Comparison of ENCODE assay signal across 1 cellular context in the genomic region with DNA sequence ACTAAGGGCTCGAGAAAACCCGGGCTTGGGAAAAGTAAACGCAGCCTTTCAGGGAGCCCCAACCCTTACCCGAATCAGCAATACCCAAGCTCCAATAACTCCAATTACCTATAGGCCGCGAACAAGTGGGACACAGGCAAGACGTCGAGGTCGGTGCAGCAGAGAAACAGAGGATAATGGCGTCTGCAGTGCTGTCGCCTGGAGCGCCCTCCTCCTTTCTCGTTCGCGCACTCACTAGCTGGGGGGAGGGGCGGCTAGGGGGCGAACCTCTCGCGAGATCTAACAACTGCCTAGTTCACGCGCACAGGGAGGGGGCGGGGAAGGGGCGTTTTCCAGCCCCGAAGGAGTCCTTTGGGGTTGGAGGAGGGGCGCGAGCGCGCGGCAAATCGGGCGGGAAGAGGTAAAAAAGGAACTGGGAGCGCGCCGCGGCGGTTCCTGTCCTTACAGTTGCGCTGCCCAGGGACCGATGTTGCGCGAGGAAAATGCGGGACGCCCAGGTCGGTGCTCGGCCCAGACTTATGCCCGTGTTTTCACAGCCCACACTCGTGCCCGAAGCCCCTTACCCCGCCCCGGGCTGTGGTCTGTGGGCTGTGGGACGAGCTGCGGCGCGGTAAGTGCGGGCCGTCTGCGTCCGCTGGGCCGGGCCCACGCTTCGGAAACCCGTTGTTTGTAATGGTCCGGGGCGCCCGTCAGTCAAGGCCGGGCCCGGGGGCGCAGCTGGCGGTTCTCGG.
TF ChIP-seq lines count a peak whose summit lies in the region.

A gene (plus strand): TSS at position 411 of the 731 bp plus-strand sequence. CDS start 20,182 bp downstream, outside the sequence.

TF ChIP-seq in GM12878, 131 proteins besides CTCF, POLR2A, EP300 and RAD21 (continued from another document and continues in another):
- TF ChIP-seq SREBF1 (IDR thresholded peaks at IDR 0.05; ENCODE audit: low read length) (no peak), POLR2AphosphoS2 (IDR thresholded peaks at IDR 0.05; ENCODE audit: low read depth, low read length) (peak; percentile 82; the same call in 1 of the 2 replicates), CEBPB (IDR thresholded peaks at IDR 0.05; ENCODE audit: borderline replicate concordance in 1 of 2, low read depth in 2 of 2, low read length in 2 of 2) (no peak), ZNF207 (IDR thresholded peaks at IDR 0.05; ENCODE audit: borderline replicate concordance) (peak; percentile 51; the same call in 1 of the 2 replicates), NFXL1 (IDR thresholded peaks at IDR 0.05; ENCODE audit: borderline replicate concordance) (no peak), ZNF622 (IDR thresholded peaks at IDR 0.05) (no peak), MEF2A (IDR thresholded peaks at IDR 0.05; ENCODE audit: insufficient read depth, low read depth, low read length) (peak; percentile 70), NR2F1 (conservative IDR thresholded peaks at IDR 0.05) (peak; percentile 48; the same call in 1 of the 2 replicates), SIN3A (IDR thresholded peaks at IDR 0.05; ENCODE audit: low read depth, low read length) (no peak), PML (IDR thresholded peaks at IDR 0.05; ENCODE audit: low read length) (peak; percentile 96; the same call in 1 of the 2 replicates), KLF5 (IDR thresholded peaks at IDR 0.05; ENCODE audit: partially characterized antibody) (no peak), RBBP5 (conservative IDR thresholded peaks at IDR 0.05) (no peak), ASH2L (IDR thresholded peaks at IDR 0.05; ENCODE audit: borderline replicate concordance, low read depth) (peak; percentile 70; the same call in 1 of the 2 replicates), RB1 (IDR thresholded peaks at IDR 0.05; ENCODE audit: borderline replicate concordance) (peak; percentile 98; the same call in 1 of the 2 replicates), SUZ12 (IDR thresholded peaks at IDR 0.05; ENCODE audit: unreplicated experiment) (no peak), IKZF2 (IDR thresholded peaks at IDR 0.05) (peak; percentile 81 to 89), HDGF (IDR thresholded peaks at IDR 0.05) (no peak), TCF3 (IDR thresholded peaks at IDR 0.05; ENCODE audit: borderline replicate concordance, insufficient read depth, low read depth, low read length) (no peak), SMAD5 (IDR thresholded peaks at IDR 0.05; ENCODE audit: low read depth) (peak; percentile 90; the same call in 1 of the 2 replicates), NR2C1 (IDR thresholded peaks at IDR 0.05) (no peak), FOS (IDR thresholded peaks at IDR 0.05; ENCODE audit: borderline replicate concordance, extremely low read depth, insufficient read length) (no peak), KDM1A (IDR thresholded peaks at IDR 0.05; ENCODE audit: borderline replicate concordance) (no peak), POU2F2 (IDR thresholded peaks at IDR 0.05; ENCODE audit: borderline replicate concordance, low read depth, low read length) (peak; percentile 73; the same call in 2 of the 3 replicates), CREB1 (IDR thresholded peaks at IDR 0.05; ENCODE audit: low read depth) (peak; percentile 7; the same call in 1 of the 2 replicates), ZZZ3 (IDR thresholded peaks at IDR 0.05; ENCODE audit: control insufficient read depth, insufficient read length, low read depth) (no peak)
- TF ChIP-seq, protein P1, sequence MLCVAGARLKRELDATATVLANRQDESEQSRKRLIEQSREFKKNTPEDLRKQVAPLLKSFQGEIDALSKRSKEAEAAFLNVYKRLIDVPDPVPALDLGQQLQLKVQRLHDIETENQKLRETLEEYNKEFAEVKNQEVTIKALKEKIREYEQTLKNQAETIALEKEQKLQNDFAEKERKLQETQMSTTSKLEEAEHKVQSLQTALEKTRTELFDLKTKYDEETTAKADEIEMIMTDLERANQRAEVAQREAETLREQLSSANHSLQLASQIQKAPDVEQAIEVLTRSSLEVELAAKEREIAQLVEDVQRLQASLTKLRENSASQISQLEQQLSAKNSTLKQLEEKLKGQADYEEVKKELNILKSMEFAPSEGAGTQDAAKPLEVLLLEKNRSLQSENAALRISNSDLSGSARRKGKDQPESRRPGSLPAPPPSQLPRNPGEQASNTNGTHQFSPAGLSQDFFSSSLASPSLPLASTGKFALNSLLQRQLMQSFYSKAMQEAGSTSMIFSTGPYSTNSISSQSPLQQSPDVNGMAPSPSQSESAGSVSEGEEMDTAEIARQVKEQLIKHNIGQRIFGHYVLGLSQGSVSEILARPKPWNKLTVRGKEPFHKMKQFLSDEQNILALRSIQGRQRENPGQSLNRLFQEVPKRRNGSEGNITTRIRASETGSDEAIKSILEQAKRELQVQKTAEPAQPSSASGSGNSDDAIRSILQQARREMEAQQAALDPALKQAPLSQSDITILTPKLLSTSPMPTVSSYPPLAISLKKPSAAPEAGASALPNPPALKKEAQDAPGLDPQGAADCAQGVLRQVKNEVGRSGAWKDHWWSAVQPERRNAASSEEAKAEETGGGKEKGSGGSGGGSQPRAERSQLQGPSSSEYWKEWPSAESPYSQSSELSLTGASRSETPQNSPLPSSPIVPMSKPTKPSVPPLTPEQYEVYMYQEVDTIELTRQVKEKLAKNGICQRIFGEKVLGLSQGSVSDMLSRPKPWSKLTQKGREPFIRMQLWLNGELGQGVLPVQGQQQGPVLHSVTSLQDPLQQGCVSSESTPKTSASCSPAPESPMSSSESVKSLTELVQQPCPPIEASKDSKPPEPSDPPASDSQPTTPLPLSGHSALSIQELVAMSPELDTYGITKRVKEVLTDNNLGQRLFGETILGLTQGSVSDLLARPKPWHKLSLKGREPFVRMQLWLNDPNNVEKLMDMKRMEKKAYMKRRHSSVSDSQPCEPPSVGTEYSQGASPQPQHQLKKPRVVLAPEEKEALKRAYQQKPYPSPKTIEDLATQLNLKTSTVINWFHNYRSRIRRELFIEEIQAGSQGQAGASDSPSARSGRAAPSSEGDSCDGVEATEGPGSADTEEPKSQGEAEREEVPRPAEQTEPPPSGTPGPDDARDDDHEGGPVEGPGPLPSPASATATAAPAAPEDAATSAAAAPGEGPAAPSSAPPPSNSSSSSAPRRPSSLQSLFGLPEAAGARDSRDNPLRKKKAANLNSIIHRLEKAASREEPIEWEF (IDR thresholded peaks at IDR 0.05; ENCODE audit: insufficient replicate concordance, low read depth, low read length), result no peak
- TF ChIP-seq, protein P2, sequence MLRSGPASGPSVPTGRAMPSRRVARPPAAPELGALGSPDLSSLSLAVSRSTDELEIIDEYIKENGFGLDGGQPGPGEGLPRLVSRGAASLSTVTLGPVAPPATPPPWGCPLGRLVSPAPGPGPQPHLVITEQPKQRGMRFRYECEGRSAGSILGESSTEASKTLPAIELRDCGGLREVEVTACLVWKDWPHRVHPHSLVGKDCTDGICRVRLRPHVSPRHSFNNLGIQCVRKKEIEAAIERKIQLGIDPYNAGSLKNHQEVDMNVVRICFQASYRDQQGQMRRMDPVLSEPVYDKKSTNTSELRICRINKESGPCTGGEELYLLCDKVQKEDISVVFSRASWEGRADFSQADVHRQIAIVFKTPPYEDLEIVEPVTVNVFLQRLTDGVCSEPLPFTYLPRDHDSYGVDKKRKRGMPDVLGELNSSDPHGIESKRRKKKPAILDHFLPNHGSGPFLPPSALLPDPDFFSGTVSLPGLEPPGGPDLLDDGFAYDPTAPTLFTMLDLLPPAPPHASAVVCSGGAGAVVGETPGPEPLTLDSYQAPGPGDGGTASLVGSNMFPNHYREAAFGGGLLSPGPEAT (IDR thresholded peaks at IDR 0.05; ENCODE audit: low read depth), result peak; percentile 64; the same call in 1 of the 2 replicates
- TF ChIP-seq, protein P3, sequence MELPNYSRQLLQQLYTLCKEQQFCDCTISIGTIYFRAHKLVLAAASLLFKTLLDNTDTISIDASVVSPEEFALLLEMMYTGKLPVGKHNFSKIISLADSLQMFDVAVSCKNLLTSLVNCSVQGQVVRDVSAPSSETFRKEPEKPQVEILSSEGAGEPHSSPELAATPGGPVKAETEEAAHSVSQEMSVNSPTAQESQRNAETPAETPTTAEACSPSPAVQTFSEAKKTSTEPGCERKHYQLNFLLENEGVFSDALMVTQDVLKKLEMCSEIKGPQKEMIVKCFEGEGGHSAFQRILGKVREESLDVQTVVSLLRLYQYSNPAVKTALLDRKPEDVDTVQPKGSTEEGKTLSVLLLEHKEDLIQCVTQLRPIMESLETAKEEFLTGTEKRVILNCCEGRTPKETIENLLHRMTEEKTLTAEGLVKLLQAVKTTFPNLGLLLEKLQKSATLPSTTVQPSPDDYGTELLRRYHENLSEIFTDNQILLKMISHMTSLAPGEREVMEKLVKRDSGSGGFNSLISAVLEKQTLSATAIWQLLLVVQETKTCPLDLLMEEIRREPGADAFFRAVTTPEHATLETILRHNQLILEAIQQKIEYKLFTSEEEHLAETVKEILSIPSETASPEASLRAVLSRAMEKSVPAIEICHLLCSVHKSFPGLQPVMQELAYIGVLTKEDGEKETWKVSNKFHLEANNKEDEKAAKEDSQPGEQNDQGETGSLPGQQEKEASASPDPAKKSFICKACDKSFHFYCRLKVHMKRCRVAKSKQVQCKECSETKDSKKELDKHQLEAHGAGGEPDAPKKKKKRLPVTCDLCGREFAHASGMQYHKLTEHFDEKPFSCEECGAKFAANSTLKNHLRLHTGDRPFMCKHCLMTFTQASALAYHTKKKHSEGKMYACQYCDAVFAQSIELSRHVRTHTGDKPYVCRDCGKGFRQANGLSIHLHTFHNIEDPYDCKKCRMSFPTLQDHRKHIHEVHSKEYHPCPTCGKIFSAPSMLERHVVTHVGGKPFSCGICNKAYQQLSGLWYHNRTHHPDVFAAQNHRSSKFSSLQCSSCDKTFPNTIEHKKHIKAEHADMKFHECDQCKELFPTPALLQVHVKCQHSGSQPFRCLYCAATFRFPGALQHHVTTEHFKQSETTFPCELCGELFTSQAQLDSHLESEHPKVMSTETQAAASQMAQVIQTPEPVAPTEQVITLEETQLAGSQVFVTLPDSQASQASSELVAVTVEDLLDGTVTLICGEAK (IDR thresholded peaks at IDR 0.05; ENCODE audit: borderline replicate concordance), result peak; percentile 12; the same call in 1 of the 2 replicates
- TF ChIP-seq, protein P4, sequence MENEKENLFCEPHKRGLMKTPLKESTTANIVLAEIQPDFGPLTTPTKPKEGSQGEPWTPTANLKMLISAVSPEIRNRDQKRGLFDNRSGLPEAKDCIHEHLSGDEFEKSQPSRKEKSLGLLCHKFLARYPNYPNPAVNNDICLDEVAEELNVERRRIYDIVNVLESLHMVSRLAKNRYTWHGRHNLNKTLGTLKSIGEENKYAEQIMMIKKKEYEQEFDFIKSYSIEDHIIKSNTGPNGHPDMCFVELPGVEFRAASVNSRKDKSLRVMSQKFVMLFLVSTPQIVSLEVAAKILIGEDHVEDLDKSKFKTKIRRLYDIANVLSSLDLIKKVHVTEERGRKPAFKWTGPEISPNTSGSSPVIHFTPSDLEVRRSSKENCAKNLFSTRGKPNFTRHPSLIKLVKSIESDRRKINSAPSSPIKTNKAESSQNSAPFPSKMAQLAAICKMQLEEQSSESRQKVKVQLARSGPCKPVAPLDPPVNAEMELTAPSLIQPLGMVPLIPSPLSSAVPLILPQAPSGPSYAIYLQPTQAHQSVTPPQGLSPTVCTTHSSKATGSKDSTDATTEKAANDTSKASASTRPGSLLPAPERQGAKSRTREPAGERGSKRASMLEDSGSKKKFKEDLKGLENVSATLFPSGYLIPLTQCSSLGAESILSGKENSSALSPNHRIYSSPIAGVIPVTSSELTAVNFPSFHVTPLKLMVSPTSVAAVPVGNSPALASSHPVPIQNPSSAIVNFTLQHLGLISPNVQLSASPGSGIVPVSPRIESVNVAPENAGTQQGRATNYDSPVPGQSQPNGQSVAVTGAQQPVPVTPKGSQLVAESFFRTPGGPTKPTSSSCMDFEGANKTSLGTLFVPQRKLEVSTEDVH (IDR thresholded peaks at IDR 0.05; ENCODE audit: low read depth, partially characterized antibody), result no peak
- TF ChIP-seq, protein P5, sequence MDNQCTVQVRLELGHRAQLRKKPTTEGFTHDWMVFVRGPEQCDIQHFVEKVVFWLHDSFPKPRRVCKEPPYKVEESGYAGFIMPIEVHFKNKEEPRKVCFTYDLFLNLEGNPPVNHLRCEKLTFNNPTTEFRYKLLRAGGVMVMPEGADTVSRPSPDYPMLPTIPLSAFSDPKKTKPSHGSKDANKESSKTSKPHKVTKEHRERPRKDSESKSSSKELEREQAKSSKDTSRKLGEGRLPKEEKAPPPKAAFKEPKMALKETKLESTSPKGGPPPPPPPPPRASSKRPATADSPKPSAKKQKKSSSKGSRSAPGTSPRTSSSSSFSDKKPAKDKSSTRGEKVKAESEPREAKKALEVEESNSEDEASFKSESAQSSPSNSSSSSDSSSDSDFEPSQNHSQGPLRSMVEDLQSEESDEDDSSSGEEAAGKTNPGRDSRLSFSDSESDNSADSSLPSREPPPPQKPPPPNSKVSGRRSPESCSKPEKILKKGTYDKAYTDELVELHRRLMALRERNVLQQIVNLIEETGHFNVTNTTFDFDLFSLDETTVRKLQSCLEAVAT (IDR thresholded peaks at IDR 0.05), result 0 out of 2 replicates have a peak, but pooled peaks have one; percentile 75
- TF ChIP-seq, protein P6, sequence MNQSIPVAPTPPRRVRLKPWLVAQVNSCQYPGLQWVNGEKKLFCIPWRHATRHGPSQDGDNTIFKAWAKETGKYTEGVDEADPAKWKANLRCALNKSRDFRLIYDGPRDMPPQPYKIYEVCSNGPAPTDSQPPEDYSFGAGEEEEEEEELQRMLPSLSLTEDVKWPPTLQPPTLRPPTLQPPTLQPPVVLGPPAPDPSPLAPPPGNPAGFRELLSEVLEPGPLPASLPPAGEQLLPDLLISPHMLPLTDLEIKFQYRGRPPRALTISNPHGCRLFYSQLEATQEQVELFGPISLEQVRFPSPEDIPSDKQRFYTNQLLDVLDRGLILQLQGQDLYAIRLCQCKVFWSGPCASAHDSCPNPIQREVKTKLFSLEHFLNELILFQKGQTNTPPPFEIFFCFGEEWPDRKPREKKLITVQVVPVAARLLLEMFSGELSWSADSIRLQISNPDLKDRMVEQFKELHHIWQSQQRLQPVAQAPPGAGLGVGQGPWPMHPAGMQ (IDR thresholded peaks at IDR 0.05; ENCODE audit: borderline replicate concordance), result peak; percentile 60
- TF ChIP-seq, protein P7, sequence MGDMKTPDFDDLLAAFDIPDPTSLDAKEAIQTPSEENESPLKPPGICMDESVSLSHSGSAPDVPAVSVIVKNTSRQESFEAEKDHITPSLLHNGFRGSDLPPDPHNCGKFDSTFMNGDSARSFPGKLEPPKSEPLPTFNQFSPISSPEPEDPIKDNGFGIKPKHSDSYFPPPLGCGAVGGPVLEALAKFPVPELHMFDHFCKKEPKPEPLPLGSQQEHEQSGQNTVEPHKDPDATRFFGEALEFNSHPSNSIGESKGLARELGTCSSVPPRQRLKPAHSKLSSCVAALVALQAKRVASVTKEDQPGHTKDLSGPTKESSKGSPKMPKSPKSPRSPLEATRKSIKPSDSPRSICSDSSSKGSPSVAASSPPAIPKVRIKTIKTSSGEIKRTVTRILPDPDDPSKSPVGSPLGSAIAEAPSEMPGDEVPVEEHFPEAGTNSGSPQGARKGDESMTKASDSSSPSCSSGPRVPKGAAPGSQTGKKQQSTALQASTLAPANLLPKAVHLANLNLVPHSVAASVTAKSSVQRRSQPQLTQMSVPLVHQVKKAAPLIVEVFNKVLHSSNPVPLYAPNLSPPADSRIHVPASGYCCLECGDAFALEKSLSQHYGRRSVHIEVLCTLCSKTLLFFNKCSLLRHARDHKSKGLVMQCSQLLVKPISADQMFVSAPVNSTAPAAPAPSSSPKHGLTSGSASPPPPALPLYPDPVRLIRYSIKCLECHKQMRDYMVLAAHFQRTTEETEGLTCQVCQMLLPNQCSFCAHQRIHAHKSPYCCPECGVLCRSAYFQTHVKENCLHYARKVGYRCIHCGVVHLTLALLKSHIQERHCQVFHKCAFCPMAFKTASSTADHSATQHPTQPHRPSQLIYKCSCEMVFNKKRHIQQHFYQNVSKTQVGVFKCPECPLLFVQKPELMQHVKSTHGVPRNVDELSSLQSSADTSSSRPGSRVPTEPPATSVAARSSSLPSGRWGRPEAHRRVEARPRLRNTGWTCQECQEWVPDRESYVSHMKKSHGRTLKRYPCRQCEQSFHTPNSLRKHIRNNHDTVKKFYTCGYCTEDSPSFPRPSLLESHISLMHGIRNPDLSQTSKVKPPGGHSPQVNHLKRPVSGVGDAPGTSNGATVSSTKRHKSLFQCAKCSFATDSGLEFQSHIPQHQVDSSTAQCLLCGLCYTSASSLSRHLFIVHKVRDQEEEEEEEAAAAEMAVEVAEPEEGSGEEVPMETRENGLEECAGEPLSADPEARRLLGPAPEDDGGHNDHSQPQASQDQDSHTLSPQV (IDR thresholded peaks at IDR 0.05), result no peak
